ENCODE assay signal across 9 cellular contexts in genomic region chr16:57689772-57690558, GRCh38. TPM values are rescaled to one million over a fixed set of nuclear protein-coding genes. Genes with fewer than 3 reads are reported as not detected.
DNase-seq lines count a peak whose midpoint lies in the region; ATAC-seq lines count a peak whose summit lies in the region.
"Had no signal": no experiment of that assay in that cellular context is flagged by ENCODE, and none has a peak within 500 bp of the region (broad histone marks: within the 10 kb centered on the region; RNA-seq: fewer than 3 reads in every experiment).

No MANE protein-coding gene starts in this region.

- peaks cover 18 to 35% (median 32%) of the 10 kb centered on the region in 4 donors for H3K4me1 Mint-ChIP-seq in naive thymus-derived CD8-positive, alpha-beta T cell

- no peaks in the 10 kb centered on the region for H3K36me3 Mint-ChIP-seq in naive thymus-derived CD8-positive, alpha-beta T cell

- POLR2A ChIA-PET in naive thymus-derived CD8-positive, alpha-beta T cell (lab: Charles Lee): interaction anchor here (0.5 to 2.0 kb wide), 6 partner anchors 46 to 310 kb away, joined by 3 to 17 read pairs (median 4); partner anchors contain the start of genes KATNB1 and ZNF319

- intact Hi-C loops in Right ventricle myocardium superior (cut with DNase I) (no loop called here), Right ventricle myocardium inferior (cut with DNase I) (no loop called here)

- H3K9me3 Mint-ChIP-seq in naive thymus-derived CD8-positive, alpha-beta T cell: no peaks in the 10 kb centered on the region

- peaks cover 0 to 1% (median 0%) of the 10 kb centered on the region in 5 donors for H3K27me3 Mint-ChIP-seq in naive thymus-derived CD8-positive, alpha-beta T cell

- peak; percentile 20 for ATAC-seq in Right ventricle myocardium superior (ENCODE audit: poor library complexity)
- ATAC-seq in Right ventricle myocardium inferior: no peak
- ATAC-seq in HG03354 (IDR thresholded peaks at IDR 0.05; ENCODE audit: poor library complexity, severe bottlenecking, unreplicated experiment): peak; percentile 72
- ATAC-seq in naive thymus-derived CD8-positive, alpha-beta T cell: peak; percentile 95 to 96

- no peak for DNase-seq in Right ventricle myocardium superior
- no peak for DNase-seq in Right ventricle myocardium inferior (ENCODE audit: missing footprints)
- peak; percentile 31 for DNase-seq in activated CD8-positive, alpha-beta memory T cell treated with anti-CD3 and anti-CD28 coated beads, Interleukin-2, amount 50 U/mL, for 4 hours
- DNase-seq in naive thymus-derived CD8-positive, alpha-beta T cell: peak; percentile 37 to 82 (median 70)
- no peak for DNase-seq in cortex of kidney (lab: John Stamatoyannopoulos, UW)
- no peak for DNase-seq in HuH-7.5 (ENCODE audit: low spot score)
- DNase-seq in T-helper 9 cell: no peak

- peak overlapping the region; percentile 89 to 98 (median 96) for H3K27ac Mint-ChIP-seq in naive thymus-derived CD8-positive, alpha-beta T cell

- peak overlapping the region; percentile 50 to 83 (median 73) for H3K4me3 Mint-ChIP-seq in naive thymus-derived CD8-positive, alpha-beta T cell

RNA-seq across cellular contexts. Expression of gene DRC7, which starts 4.6 kb away (rescaled TPM):
- total RNA-seq in Right ventricle myocardium superior (not detected), Right ventricle myocardium inferior (not detected)
- not detected for total RNA-seq in naive thymus-derived CD8-positive, alpha-beta T cell
- polyA plus RNA-seq in naive thymus-derived CD8-positive, alpha-beta T cell: not detected
- total RNA-seq: SJCRH30 had no signal

RNA-seq across cellular contexts. Expression of gene ADGRG3, which starts 21.9 kb away (rescaled TPM):
- total RNA-seq in Right ventricle myocardium superior (0.48 TPM), Right ventricle myocardium inferior (0.87 TPM)
- not detected for total RNA-seq in naive thymus-derived CD8-positive, alpha-beta T cell
- polyA plus RNA-seq in naive thymus-derived CD8-positive, alpha-beta T cell: not detected
- total RNA-seq: SJCRH30 had no signal

RNA-seq across cellular contexts. Expression of gene KATNB1, which starts 45.6 kb away (rescaled TPM):
- 9.4 TPM for total RNA-seq in Right ventricle myocardium superior
- total RNA-seq in Right ventricle myocardium inferior: 8.5 TPM
- 10 to 100 TPM; 26.1 to 27.4 TPM for total RNA-seq in naive thymus-derived CD8-positive, alpha-beta T cell
- polyA plus RNA-seq in naive thymus-derived CD8-positive, alpha-beta T cell: 10 to 100 TPM; 16.3 to 28.6 (median 20.1) TPM

Comparison
In these comparisons a context has a peak if more than half of its experiments do, and no peak if none do; other contexts are left out.
1. DNase-seq: peak in activated CD8-positive, alpha-beta memory T cell treated with anti-CD3 and anti-CD28 coated beads, Interleukin-2, amount 50 U/mL, for 4 hours (single experiment) and naive thymus-derived CD8-positive, alpha-beta T cell (10 of 10); none in Right ventricle myocardium superior (single experiment), Right ventricle myocardium inferior (single experiment), cortex of kidney (single experiment), HuH-7.5 (single experiment) and T-helper 9 cell (single experiment).